ENCODE assay signal across 8 cellular contexts in the genomic region with DNA sequence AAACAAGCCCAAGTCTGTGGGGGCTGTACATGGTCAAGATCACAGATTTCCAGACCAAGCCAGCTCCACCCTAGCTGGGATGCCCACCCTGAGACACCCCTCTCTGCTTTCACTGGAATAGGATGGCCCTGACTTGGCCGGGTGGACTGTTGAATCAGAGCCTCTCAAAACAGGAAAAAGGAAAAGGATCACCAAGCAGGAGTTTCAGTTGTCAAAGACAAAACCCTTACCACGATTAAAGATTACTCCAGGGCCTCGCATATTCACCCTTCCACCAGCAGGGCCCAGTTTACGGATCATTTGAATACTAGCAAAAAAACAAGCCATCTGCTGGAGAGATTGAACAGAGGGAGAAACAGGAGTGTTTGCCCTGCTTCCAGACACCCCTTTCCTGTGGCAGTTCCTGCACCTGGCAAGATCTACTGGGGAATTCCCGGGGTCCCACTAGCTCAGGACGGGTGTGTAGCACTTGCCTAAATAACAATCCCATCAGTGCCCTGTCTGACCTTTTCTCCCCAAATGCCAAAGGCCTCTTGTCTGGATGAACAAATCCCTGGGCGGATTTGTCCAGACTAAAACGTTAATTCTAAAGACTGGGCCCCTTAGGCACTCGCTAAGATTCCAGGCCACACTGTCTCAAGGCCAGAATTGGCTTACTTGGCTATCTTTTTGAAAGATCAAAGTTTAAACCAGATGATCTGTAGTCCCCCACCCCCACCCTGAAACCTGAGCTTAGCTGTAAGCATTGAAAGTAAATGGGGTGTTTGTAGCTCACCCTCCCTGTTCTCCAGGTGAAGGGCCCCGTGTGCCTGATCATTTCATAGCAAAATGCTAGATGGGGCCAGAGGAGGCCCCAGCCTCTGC. TPM values are rescaled to one million over a fixed set of nuclear protein-coding genes. Genes with fewer than 3 reads are reported as not detected.
DNase-seq lines count a peak whose midpoint lies in the region; ATAC-seq and TF ChIP-seq lines count a peak whose summit lies in the region.

No MANE protein-coding gene starts in this region.

- H3K27me3 Mint-ChIP-seq in WTC11 (ENCODE audit: low read depth), result no peaks in the 10 kb centered on the region

- H3K4me1 Mint-ChIP-seq in WTC11, result peaks cover 90% of the 10 kb centered on the region

- H3K27me3 ChIP-seq in gastrocnemius medialis, result no peaks in the 10 kb centered on the region

- TF ChIP-seq POLR2A in gastrocnemius medialis (IDR thresholded peaks at IDR 0.05), result no peak

- peak overlapping the region; percentile 99 for H3K27ac Mint-ChIP-seq in WTC11

- ATAC-seq in WTC11 (peak; percentile 25), gastrocnemius medialis (no peak), GM21786 (IDR thresholded peaks at IDR 0.05; ENCODE audit: unreplicated experiment) (no peak), HG03565 (IDR thresholded peaks at IDR 0.05; ENCODE audit: unreplicated experiment) (no peak), GM18909 (IDR thresholded peaks at IDR 0.05; ENCODE audit: poor library complexity, unreplicated experiment) (no peak)

- peaks cover 83 to 90% of the 10 kb centered on the region in 2 donors for H3K4me1 ChIP-seq in gastrocnemius medialis

- H3K36me3 Mint-ChIP-seq in WTC11, result peaks cover 27% of the 10 kb centered on the region

- TF ChIP-seq EP300 in Ishikawa (IDR thresholded peaks at IDR 0.05; ENCODE audit: borderline replicate concordance), result no peak; the same call in 1 of the 2 replicates

- DNase-seq in DMS 273 (lab: John Stamatoyannopoulos, UW; ENCODE audit: unreplicated experiment) (peak; percentile 93), WTC11 (ENCODE audit: low spot score) (no peak), fibroblast of villous mesenchyme (ENCODE audit: low read depth) (peak; percentile 77), gastrocnemius medialis (no peak)

- no peaks in the 10 kb centered on the region for H3K36me3 ChIP-seq in gastrocnemius medialis

- CTCF ChIA-PET in WTC11 (lab: Charles Lee), result interaction anchor here (0.5 to 2.6 kb wide), 19 partner anchors 9 to 1834 kb away, joined by 3 to 20 read pairs (median 6); a partner anchor contains a TSS

- no peak for TF ChIP-seq RAD21 in Ishikawa (IDR thresholded peaks at IDR 0.05; ENCODE audit: low read depth)

- H3K4me3 Mint-ChIP-seq in WTC11, result peak overlapping the region; percentile 44

- intact Hi-C loops in gastrocnemius medialis (cut with DNase I; ENCODE audit: low total_unique reads), result loop anchor here (2.0 kb wide), 1 partner anchor 27 kb away; no protein-coding TSS in a partner anchor

- H3K9me3 ChIP-seq in gastrocnemius medialis, result no peaks in the 10 kb centered on the region

- no peak for TF ChIP-seq CTCF in WTC11 (IDR thresholded peaks at IDR 0.05)
- TF ChIP-seq CTCF in fibroblast of villous mesenchyme (IDR thresholded peaks at IDR 0.05; ENCODE audit: insufficient read depth, low read depth, low read length), result peak; percentile 64
- TF ChIP-seq CTCF in gastrocnemius medialis (IDR thresholded peaks at IDR 0.05 in 4 of 5, conservative IDR thresholded peaks at IDR 0.05 in 1 of 5), result peak in 4 of 5 experiments; percentile 47 to 55 (median 50)

- in situ Hi-C loops in gastrocnemius medialis (cut with MboI; ENCODE audit: low sequenced_read_pairs in 4 of 4), result no loop called here

- H3K4me3 ChIP-seq in fibroblast of villous mesenchyme (ENCODE audit: low read depth, low read length) (no peak overlapping the region), gastrocnemius medialis (no peak overlapping the region)

- POLR2A ChIA-PET in WTC11 (lab: Charles Lee), result interaction anchor here (0.6 to 2.3 kb wide), 9 partner anchors 9 to 830 kb away, joined by 3 to 23 read pairs (median 6); a partner anchor contains a TSS

- peaks cover 9% of the 10 kb centered on the region for H3K9me3 Mint-ChIP-seq in WTC11

- peak overlapping the region; percentile 89 to 98 (median 96) for H3K27ac ChIP-seq in gastrocnemius medialis

TF ChIP-seq in Ishikawa, 13 proteins besides CTCF, POLR2A, EP300 and RAD21:
- peak; percentile 39; the same call in 1 of the 2 replicates for TF ChIP-seq NFIC (IDR thresholded peaks at IDR 0.05)
- no peak for TF ChIP-seq TCF12 (IDR thresholded peaks at IDR 0.05; ENCODE audit: low read depth)

TF ChIP-seq in WTC11, 78 proteins besides CTCF, POLR2A, EP300 and RAD21:
- TF ChIP-seq SMAD4 (CRISPR knock-in tag; IDR thresholded peaks at IDR 0.05) (no peak), TEAD1 (CRISPR knock-in tag; IDR thresholded peaks at IDR 0.05) (no peak), SP1 (CRISPR knock-in tag; conservative IDR thresholded peaks at IDR 0.05) (0 out of 2 replicates have a peak, but pooled peaks have one; percentile 29), ATF1 (CRISPR knock-in tag; IDR thresholded peaks at IDR 0.05) (no peak)
- TF ChIP-seq, protein P1, sequence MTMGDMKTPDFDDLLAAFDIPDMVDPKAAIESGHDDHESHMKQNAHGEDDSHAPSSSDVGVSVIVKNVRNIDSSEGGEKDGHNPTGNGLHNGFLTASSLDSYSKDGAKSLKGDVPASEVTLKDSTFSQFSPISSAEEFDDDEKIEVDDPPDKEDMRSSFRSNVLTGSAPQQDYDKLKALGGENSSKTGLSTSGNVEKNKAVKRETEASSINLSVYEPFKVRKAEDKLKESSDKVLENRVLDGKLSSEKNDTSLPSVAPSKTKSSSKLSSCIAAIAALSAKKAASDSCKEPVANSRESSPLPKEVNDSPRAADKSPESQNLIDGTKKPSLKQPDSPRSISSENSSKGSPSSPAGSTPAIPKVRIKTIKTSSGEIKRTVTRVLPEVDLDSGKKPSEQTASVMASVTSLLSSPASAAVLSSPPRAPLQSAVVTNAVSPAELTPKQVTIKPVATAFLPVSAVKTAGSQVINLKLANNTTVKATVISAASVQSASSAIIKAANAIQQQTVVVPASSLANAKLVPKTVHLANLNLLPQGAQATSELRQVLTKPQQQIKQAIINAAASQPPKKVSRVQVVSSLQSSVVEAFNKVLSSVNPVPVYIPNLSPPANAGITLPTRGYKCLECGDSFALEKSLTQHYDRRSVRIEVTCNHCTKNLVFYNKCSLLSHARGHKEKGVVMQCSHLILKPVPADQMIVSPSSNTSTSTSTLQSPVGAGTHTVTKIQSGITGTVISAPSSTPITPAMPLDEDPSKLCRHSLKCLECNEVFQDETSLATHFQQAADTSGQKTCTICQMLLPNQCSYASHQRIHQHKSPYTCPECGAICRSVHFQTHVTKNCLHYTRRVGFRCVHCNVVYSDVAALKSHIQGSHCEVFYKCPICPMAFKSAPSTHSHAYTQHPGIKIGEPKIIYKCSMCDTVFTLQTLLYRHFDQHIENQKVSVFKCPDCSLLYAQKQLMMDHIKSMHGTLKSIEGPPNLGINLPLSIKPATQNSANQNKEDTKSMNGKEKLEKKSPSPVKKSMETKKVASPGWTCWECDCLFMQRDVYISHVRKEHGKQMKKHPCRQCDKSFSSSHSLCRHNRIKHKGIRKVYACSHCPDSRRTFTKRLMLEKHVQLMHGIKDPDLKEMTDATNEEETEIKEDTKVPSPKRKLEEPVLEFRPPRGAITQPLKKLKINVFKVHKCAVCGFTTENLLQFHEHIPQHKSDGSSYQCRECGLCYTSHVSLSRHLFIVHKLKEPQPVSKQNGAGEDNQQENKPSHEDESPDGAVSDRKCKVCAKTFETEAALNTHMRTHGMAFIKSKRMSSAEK (CRISPR knock-in tag; IDR thresholded peaks at IDR 0.05; ENCODE audit: borderline replicate concordance), result peak; percentile 62; the same call in 1 of the 2 replicates

RNA-seq across cellular contexts. Expression of a gene that starts 38.4 kb away (rescaled TPM):
- 484 to 511 TPM (median 506 TPM) in 3 replicates for total RNA-seq in WTC11 (2021)
- total RNA-seq in fibroblast of villous mesenchyme, result 333 and 456 TPM in 2 replicates
- 10 to 100 TPM; 32.0 to 85.3 (median 63.9) TPM for total RNA-seq in gastrocnemius medialis

RNA-seq across cellular contexts. Expression of a gene that starts 58.4 kb away (rescaled TPM):
- total RNA-seq in WTC11 (2021) (9.6 to 9.9 TPM (median 9.8 TPM) in 3 replicates), fibroblast of villous mesenchyme (0.86 TPM in 1 of 2 replicates, not detected in the other), gastrocnemius medialis (under 1 TPM in 1 of 4 donors, not detected in 3; 0.42 TPM)

Comparison
In these comparisons a context has a peak if more than half of its experiments do, and no peak if none do; other contexts are left out.
1. DNase-seq: peak in DMS 273 (single experiment) and fibroblast of villous mesenchyme (single experiment); none in WTC11 (single experiment) and gastrocnemius medialis (0 of 2).